ENCODE assay signal across 26 cellular contexts in genomic region chr12:110935588-110935987, GRCh38. TPM values are rescaled to one million over a fixed set of nuclear protein-coding genes. Genes with fewer than 3 reads are reported as not detected.
"Had no signal": no experiment of that assay in that cellular context is flagged by ENCODE, and none has a peak within 500 bp of the region (broad histone marks: within the 10 kb centered on the region; RNA-seq: fewer than 3 reads in every experiment).

No MANE protein-coding gene starts in this region.

- ATAC-seq: activated CD8-positive, alpha-beta memory T cell treated with anti-CD3 and anti-CD28 coated beads, Interleukin-2, amount 10 ng/mL, durations not matched to agents 7 days and 5 days; activated CD8-positive, alpha-beta T cell treated with anti-CD3 and anti-CD28 coated beads for 36 hours; activated naive CD4-positive, alpha-beta T cell treated with anti-CD3 and anti-CD28 coated beads, Interleukin-2, amount 50 U/mL, for 72 hours; stimulated activated effector memory CD8-positive, alpha-beta T cell treated with anti-CD3 and anti-CD28 coated beads, Interleukin-12 subunit alpha, Interleukin-12 subunit beta, amount 100 ng/mL, for 72 hours; stimulated activated naive CD8-positive, alpha-beta T cell treated with anti-CD3 and anti-CD28 coated beads, Interleukin-15, amount 100 ng/mL, for 72 hours; T-cell had no signal

- H3K9me3 ChIP-seq: colonic mucosa, neutrophil, ovary, prostate gland, right atrium auricular region, tibial artery had no signal

- DNase-seq: activated CD4-positive, alpha-beta T cell treated with anti-CD3 and anti-CD28 coated beads, Interleukin-2, amount 10 ng/mL, durations not matched to agents 7 days and 5 days; activated CD4-positive, CD25-positive, alpha-beta regulatory T cell treated with anti-CD3 and anti-CD28 coated beads, Interleukin-2, amount 50 U/mL, for 72 hours; activated CD8-positive, alpha-beta memory T cell treated with anti-CD3 and anti-CD28 coated beads, Interleukin-2, amount 10 ng/mL, durations not matched to agents 7 days and 5 days; activated CD8-positive, alpha-beta T cell treated with anti-CD3 and anti-CD28 coated beads for 36 hours; activated gamma-delta T cell treated with Interleukin-2 at 50 U/mL for 16 hours; activated T-cell treated with anti-CD3 and anti-CD28 coated beads for 4 hours; aorta; colonic mucosa; dorsolateral prefrontal cortex; foreskin fibroblast; ovary; stimulated activated CD4-positive, alpha-beta T cell treated with anti-CD3 and anti-CD28 coated beads, Interleukin-2, amount 100 ng/mL, for 24 hours; stimulated activated naive CD8-positive, alpha-beta T cell treated with anti-CD3 and anti-CD28 coated beads, Interleukin-15, amount 100 ng/mL, for 72 hours; T-cell; tibial artery had no signal

- H3K4me3 ChIP-seq: colonic mucosa, dorsolateral prefrontal cortex, hepatocyte, ovary, prostate gland, right atrium auricular region, tibial artery had no signal

- H3K27me3 ChIP-seq: colonic mucosa, ovary, right atrium auricular region had no signal

- H3K36me3 ChIP-seq: colonic mucosa, neutrophil, ovary, prostate gland, right atrium auricular region, tibial artery had no signal

- H3K4me1 ChIP-seq: colonic mucosa, prostate gland had no signal

- H3K27ac ChIP-seq: colonic mucosa, dorsolateral prefrontal cortex, hepatocyte, neutrophil, ovary, prostate gland, right atrium auricular region, tibial artery, VCaP had no signal

RNA-seq across cellular contexts. Expression of gene MYL2, which starts 15.2 kb away (rescaled TPM):
- total RNA-seq: activated CD4-positive, alpha-beta T cell treated with anti-CD3 and anti-CD28 coated beads, Interleukin-2, amount 10 ng/mL, durations not matched to agents 7 days and 5 days; activated CD8-positive, alpha-beta memory T cell treated with anti-CD3 and anti-CD28 coated beads, Interleukin-2, amount 10 ng/mL, durations not matched to agents 7 days and 5 days; activated CD8-positive, alpha-beta T cell treated with anti-CD3 and anti-CD28 coated beads for 36 hours; activated naive CD4-positive, alpha-beta T cell treated with anti-CD3 and anti-CD28 coated beads, Interleukin-2, amount 50 U/mL, for 72 hours; epithelial cell of proximal tubule; fibroblast of lung; hepatocyte; liver; mononuclear cell; T-cell had no signal
